15 cellular contexts compared by ENCODE assay signal in genomic region chr2:237879991-237880560, GRCh38. TPM values are rescaled to one million over a fixed set of nuclear protein-coding genes. Genes with fewer than 3 reads are reported as not detected.
"Had no signal": no experiment of that assay in that cellular context is flagged by ENCODE, and none has a peak within 500 bp of the region (broad histone marks: within the 10 kb centered on the region; RNA-seq: fewer than 3 reads in every experiment).

No MANE protein-coding gene starts in this region.

- H3K27me3 ChIP-seq: foreskin keratinocyte had no signal

- H3K27ac ChIP-seq: foreskin keratinocyte had no signal

- DNase-seq: activated B cell treated with CpG ODN at 0.5 μM for 24 hours; activated CD4-positive, alpha-beta memory T cell treated with anti-CD3 and anti-CD28 coated beads, Interleukin-2, amount 10 ng/mL, durations not matched to agents 7 days and 5 days; activated CD4-positive, alpha-beta T cell treated with anti-CD3 and anti-CD28 coated beads for 48 hours; activated naive CD4-positive, alpha-beta T cell treated with anti-CD3 and anti-CD28 coated beads, Interleukin-2, amount 10 ng/mL, durations not matched to agents 7 days and 5 days; activated T-cell treated with anti-CD3 and anti-CD28 coated beads, Interleukin-2, amount 50 U/mL, for 1 hour; dermis blood vessel endothelial cell; effector memory CD4-positive, alpha-beta T cell; foreskin keratinocyte; hypothalamus; mammary epithelial cell; nephron progenitor cell; SK-N-SH; stimulated activated naive B cell treated with anti-CD40 and anti-IgM and Interleukin-4, amounts not matched to agents 10 μg/mL and 1 μg/mL and 100 μg/mL, for 72 hours had no signal

- H3K27ac Mint-ChIP-seq: activated B cell treated with CpG ODN at 0.5 μM for 24 hours; activated CD4-positive, alpha-beta memory T cell treated with anti-CD3 and anti-CD28 coated beads, Interleukin-2, amount 10 ng/mL, durations not matched to agents 7 days and 5 days; activated naive CD4-positive, alpha-beta T cell treated with anti-CD3 and anti-CD28 coated beads, Interleukin-2, amount 10 ng/mL, durations not matched to agents 7 days and 5 days; nephron progenitor cell; stimulated activated naive B cell treated with anti-CD40 and anti-IgM and Interleukin-4, amounts not matched to agents 10 μg/mL and 1 μg/mL and 100 μg/mL, for 72 hours had no signal

- H3K4me3 Mint-ChIP-seq: activated B cell treated with CpG ODN at 0.5 μM for 24 hours; activated CD4-positive, alpha-beta memory T cell treated with anti-CD3 and anti-CD28 coated beads, Interleukin-2, amount 10 ng/mL, durations not matched to agents 7 days and 5 days; activated naive CD4-positive, alpha-beta T cell treated with anti-CD3 and anti-CD28 coated beads, Interleukin-2, amount 10 ng/mL, durations not matched to agents 7 days and 5 days; activated T-helper 17 cell treated with anti-CD3 and anti-CD28 coated beads, Interleukin-2, amount 50 U/mL, for 72 hours; nephron progenitor cell; stimulated activated naive B cell treated with anti-CD40 and anti-IgM and Interleukin-4, amounts not matched to agents 10 μg/mL and 1 μg/mL and 100 μg/mL, for 72 hours had no signal

- H3K9me3 Mint-ChIP-seq: activated B cell treated with CpG ODN at 0.5 μM for 24 hours; activated CD4-positive, alpha-beta memory T cell treated with anti-CD3 and anti-CD28 coated beads, Interleukin-2, amount 10 ng/mL, durations not matched to agents 7 days and 5 days; activated naive CD4-positive, alpha-beta T cell treated with anti-CD3 and anti-CD28 coated beads, Interleukin-2, amount 10 ng/mL, durations not matched to agents 7 days and 5 days; activated T-helper 17 cell treated with anti-CD3 and anti-CD28 coated beads, Interleukin-2, amount 50 U/mL, for 72 hours; nephron progenitor cell; stimulated activated naive B cell treated with anti-CD40 and anti-IgM and Interleukin-4, amounts not matched to agents 10 μg/mL and 1 μg/mL and 100 μg/mL, for 72 hours had no signal

- H3K27me3 Mint-ChIP-seq: activated CD4-positive, alpha-beta memory T cell treated with anti-CD3 and anti-CD28 coated beads, Interleukin-2, amount 10 ng/mL, durations not matched to agents 7 days and 5 days; activated T-helper 17 cell treated with anti-CD3 and anti-CD28 coated beads, Interleukin-2, amount 50 U/mL, for 72 hours had no signal

- H3K9ac ChIP-seq: SK-N-SH had no signal

- H3K9me3 ChIP-seq: SK-N-SH had no signal

- H3K4me1 Mint-ChIP-seq: activated B cell treated with CpG ODN at 0.5 μM for 24 hours; activated naive CD4-positive, alpha-beta T cell treated with anti-CD3 and anti-CD28 coated beads, Interleukin-2, amount 10 ng/mL, durations not matched to agents 7 days and 5 days; activated T-helper 17 cell treated with anti-CD3 and anti-CD28 coated beads, Interleukin-2, amount 50 U/mL, for 72 hours; stimulated activated naive B cell treated with anti-CD40 and anti-IgM and Interleukin-4, amounts not matched to agents 10 μg/mL and 1 μg/mL and 100 μg/mL, for 72 hours had no signal

- H3K36me3 Mint-ChIP-seq: activated naive CD4-positive, alpha-beta T cell treated with anti-CD3 and anti-CD28 coated beads, Interleukin-2, amount 10 ng/mL, durations not matched to agents 7 days and 5 days; stimulated activated naive B cell treated with anti-CD40 and anti-IgM and Interleukin-4, amounts not matched to agents 10 μg/mL and 1 μg/mL and 100 μg/mL, for 72 hours had no signal

RNA-seq across cellular contexts. Expression of gene RAMP1, which starts 20.7 kb away (rescaled TPM):
- total RNA-seq: pulmonary artery endothelial cell had no signal
